ENCODE assay signal across 7 cellular contexts in the genomic region with DNA sequence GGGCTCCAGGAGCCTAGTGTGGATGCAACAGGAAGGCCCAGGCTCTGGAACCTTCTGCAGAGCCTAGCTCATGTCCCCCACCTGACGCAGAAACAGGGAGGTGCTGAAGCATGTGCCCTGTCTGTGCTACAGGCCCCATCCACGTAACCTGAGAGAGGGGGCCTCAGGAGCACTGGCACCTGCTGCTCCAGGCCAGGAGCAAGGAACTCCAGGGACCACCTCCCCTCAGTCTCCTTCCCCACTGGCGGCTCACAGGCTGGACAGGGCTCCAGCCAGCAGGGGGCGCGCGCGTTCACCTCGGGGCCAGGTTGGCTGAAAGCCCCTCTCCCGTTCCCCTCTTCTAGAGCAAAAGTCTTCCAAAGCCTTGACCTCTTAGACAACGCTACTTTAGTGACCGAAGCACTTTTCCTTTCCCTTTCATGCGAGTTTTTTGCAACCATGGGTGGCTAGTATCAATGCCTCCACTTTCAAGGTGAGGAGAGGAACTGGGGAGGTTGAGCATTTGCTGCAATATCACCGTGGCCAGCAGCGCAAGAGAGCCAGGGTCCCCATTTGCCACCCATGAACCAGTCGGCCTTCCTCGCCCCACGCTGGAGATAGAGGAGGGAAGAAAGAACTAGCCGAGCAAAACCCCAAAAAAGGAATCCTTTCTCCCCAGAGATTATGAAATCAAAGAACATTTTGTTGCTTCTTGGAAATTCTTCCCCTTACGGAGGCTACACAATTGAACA. TPM values are rescaled to one million over a fixed set of nuclear protein-coding genes. Genes with fewer than 3 reads are reported as not detected.
DNase-seq lines count a peak whose midpoint lies in the region; ATAC-seq and TF ChIP-seq lines count a peak whose summit lies in the region.

No MANE protein-coding gene starts in this region.

- ATAC-seq in WTC11 (peak; percentile 74), HG03095 (IDR thresholded peaks at IDR 0.05; ENCODE audit: unreplicated experiment) (no peak)

- H3K27me3 ChIP-seq in kidney epithelial cell (ENCODE audit: control insufficient read depth, insufficient read depth, low read length), result no peaks in the 10 kb centered on the region

- in situ Hi-C loops in GM13977 (cut with MboI; ENCODE audit: low pct_unique_long_range_greater_than_20kb, low sequenced_read_pairs, unreplicated experiment), result no loop called here

- DNase-seq in GM13977 (ENCODE audit: low spot score), result peak; percentile 89
- DNase-seq in KG1 (lab: John Stamatoyannopoulos, UW), result peak; percentile 22
- DNase-seq in WTC11 (ENCODE audit: low spot score), result peak; percentile 89
- peak; percentile 72 to 77 for DNase-seq in cardiac fibroblast (ENCODE audit: low read depth in 2 of 2)
- no peak for DNase-seq in kidney epithelial cell (ENCODE audit: low read depth)
- DNase-seq in stimulated activated CD4-positive, alpha-beta T cell treated with anti-CD3 and anti-CD28 coated beads, Interleukin-1b, Interleukin-23, amount 100 ng/mL, for 24 hours (ENCODE audit: low read depth in 4 of 4, low spot score in 1 of 4), result peak; percentile 49 to 70 (median 56)

- H3K36me3 ChIP-seq in kidney epithelial cell (ENCODE audit: control insufficient read depth, insufficient read depth, low read length), result no peaks in the 10 kb centered on the region

- CTCF ChIA-PET in WTC11 (lab: Charles Lee), result interaction anchor here (0.6 to 4.7 kb wide), 13 partner anchors 8 to 177 kb away, joined by 3 to 32 read pairs (median 5); partner anchors contain the start of gene H6PD

- H3K4me3 Mint-ChIP-seq in WTC11, result peak overlapping the region; percentile 90

- peaks cover 14% of the 10 kb centered on the region for H3K27me3 Mint-ChIP-seq in WTC11 (ENCODE audit: low read depth)

- H3K4me1 Mint-ChIP-seq in WTC11, result peaks cover 48% of the 10 kb centered on the region

- peaks cover 31% of the 10 kb centered on the region for H3K36me3 Mint-ChIP-seq in WTC11

- peak; percentile 99 for TF ChIP-seq CTCF in GM13977 (IDR thresholded peaks at IDR 0.05; ENCODE audit: extremely low read depth, insufficient read depth, missing control alignments)
- peak; percentile 96 for TF ChIP-seq CTCF in WTC11 (IDR thresholded peaks at IDR 0.05)
- TF ChIP-seq CTCF in cardiac fibroblast (IDR thresholded peaks at IDR 0.05; ENCODE audit: low read depth, low read length), result peak; percentile 93
- peak; percentile 98 for TF ChIP-seq CTCF in kidney epithelial cell (IDR thresholded peaks at IDR 0.05; ENCODE audit: insufficient read depth, low read length, poor library complexity, severe bottlenecking)

- no peaks in the 10 kb centered on the region for H3K9me3 Mint-ChIP-seq in WTC11

- H3K27ac Mint-ChIP-seq in WTC11, result peak overlapping the region; percentile 95

- POLR2A ChIA-PET in WTC11 (lab: Charles Lee), result interaction anchor here (0.5 kb wide), 2 partner anchors 19 to 389 kb away, joined by 3 to 5 read pairs; no protein-coding TSS in a partner anchor

- H3K4me3 ChIP-seq in cardiac fibroblast (replicated peaks in 1 of 2; ENCODE audit: low read depth in 2 of 2, low read length in 2 of 2) (peak overlapping the region; percentile 80 to 91), kidney epithelial cell (ENCODE audit: low read depth, low read length) (peak overlapping the region; percentile 74)

TF ChIP-seq in WTC11, 78 proteins besides CTCF, POLR2A, EP300 and RAD21 (continues in another document):
- TF ChIP-seq ATF1 (CRISPR knock-in tag; IDR thresholded peaks at IDR 0.05), result no peak
- TF ChIP-seq ZNF396 (CRISPR knock-in tag; IDR thresholded peaks at IDR 0.05; ENCODE audit: borderline replicate concordance), result no peak
- no peak for TF ChIP-seq ZNF263 (CRISPR knock-in tag; IDR thresholded peaks at IDR 0.05; ENCODE audit: low read depth)
- no peak for TF ChIP-seq TEAD1 (CRISPR knock-in tag; IDR thresholded peaks at IDR 0.05)
- no peak for TF ChIP-seq SMAD3 (CRISPR knock-in tag; IDR thresholded peaks at IDR 0.05; ENCODE audit: borderline replicate concordance)
- TF ChIP-seq JUN (CRISPR knock-in tag; IDR thresholded peaks at IDR 0.05), result no peak
- TF ChIP-seq FOXP1 (CRISPR knock-in tag; IDR thresholded peaks at IDR 0.05; ENCODE audit: borderline replicate concordance), result no peak
- no peak for TF ChIP-seq PRRX2 (CRISPR knock-in tag; IDR thresholded peaks at IDR 0.05)
- TF ChIP-seq IRF1 (CRISPR knock-in tag; IDR thresholded peaks at IDR 0.05), result no peak
- 0 out of 2 replicates have a peak, but pooled peaks have one; percentile 19 for TF ChIP-seq MYBL2 (CRISPR knock-in tag; IDR thresholded peaks at IDR 0.05)
- no peak for TF ChIP-seq MXD4 (CRISPR knock-in tag; IDR thresholded peaks at IDR 0.05; ENCODE audit: borderline replicate concordance)
- no peak for TF ChIP-seq ZNF423 (CRISPR knock-in tag; IDR thresholded peaks at IDR 0.05)
- TF ChIP-seq EMX1 (CRISPR knock-in tag; IDR thresholded peaks at IDR 0.05), result no peak
- TF ChIP-seq, protein P1, sequence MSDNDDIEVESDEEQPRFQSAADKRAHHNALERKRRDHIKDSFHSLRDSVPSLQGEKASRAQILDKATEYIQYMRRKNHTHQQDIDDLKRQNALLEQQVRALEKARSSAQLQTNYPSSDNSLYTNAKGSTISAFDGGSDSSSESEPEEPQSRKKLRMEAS (CRISPR knock-in tag; IDR thresholded peaks at IDR 0.05), result no peak
- no peak for TF ChIP-seq TP53 (CRISPR knock-in tag; IDR thresholded peaks at IDR 0.05)
- no peak for TF ChIP-seq E2F1 (CRISPR knock-in tag; IDR thresholded peaks at IDR 0.05)
- peak; percentile 49; the same call in 1 of the 2 replicates for TF ChIP-seq SP1 (CRISPR knock-in tag; conservative IDR thresholded peaks at IDR 0.05)
- peak; percentile 32; the same call in 1 of the 2 replicates for TF ChIP-seq USF1 (CRISPR knock-in tag; IDR thresholded peaks at IDR 0.05)
- TF ChIP-seq CBFB (CRISPR knock-in tag; IDR thresholded peaks at IDR 0.05; ENCODE audit: low read depth), result peak; percentile 48; the same call in 1 of the 2 replicates
- TF ChIP-seq USF2 (CRISPR knock-in tag; IDR thresholded peaks at IDR 0.05), result no peak
- TF ChIP-seq TEAD4 (CRISPR knock-in tag; IDR thresholded peaks at IDR 0.05), result no peak
- TF ChIP-seq, protein P2, sequence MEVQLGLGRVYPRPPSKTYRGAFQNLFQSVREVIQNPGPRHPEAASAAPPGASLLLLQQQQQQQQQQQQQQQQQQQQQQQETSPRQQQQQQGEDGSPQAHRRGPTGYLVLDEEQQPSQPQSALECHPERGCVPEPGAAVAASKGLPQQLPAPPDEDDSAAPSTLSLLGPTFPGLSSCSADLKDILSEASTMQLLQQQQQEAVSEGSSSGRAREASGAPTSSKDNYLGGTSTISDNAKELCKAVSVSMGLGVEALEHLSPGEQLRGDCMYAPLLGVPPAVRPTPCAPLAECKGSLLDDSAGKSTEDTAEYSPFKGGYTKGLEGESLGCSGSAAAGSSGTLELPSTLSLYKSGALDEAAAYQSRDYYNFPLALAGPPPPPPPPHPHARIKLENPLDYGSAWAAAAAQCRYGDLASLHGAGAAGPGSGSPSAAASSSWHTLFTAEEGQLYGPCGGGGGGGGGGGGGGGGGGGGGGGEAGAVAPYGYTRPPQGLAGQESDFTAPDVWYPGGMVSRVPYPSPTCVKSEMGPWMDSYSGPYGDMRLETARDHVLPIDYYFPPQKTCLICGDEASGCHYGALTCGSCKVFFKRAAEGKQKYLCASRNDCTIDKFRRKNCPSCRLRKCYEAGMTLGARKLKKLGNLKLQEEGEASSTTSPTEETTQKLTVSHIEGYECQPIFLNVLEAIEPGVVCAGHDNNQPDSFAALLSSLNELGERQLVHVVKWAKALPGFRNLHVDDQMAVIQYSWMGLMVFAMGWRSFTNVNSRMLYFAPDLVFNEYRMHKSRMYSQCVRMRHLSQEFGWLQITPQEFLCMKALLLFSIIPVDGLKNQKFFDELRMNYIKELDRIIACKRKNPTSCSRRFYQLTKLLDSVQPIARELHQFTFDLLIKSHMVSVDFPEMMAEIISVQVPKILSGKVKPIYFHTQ (CRISPR knock-in tag; IDR thresholded peaks at IDR 0.05), result no peak
- TF ChIP-seq IRF2 (CRISPR knock-in tag; IDR thresholded peaks at IDR 0.05; ENCODE audit: borderline replicate concordance, low read depth), result no peak
- TF ChIP-seq KAT7 (CRISPR knock-in tag; IDR thresholded peaks at IDR 0.05; ENCODE audit: borderline replicate concordance), result no peak
- TF ChIP-seq ZNF416 (CRISPR knock-in tag; IDR thresholded peaks at IDR 0.05), result no peak

RNA-seq across cellular contexts. Expression of gene GPR157, which starts 52.4 kb away (rescaled TPM):
- total RNA-seq in WTC11 (2021) (3.4 to 9.6 TPM (median 6.0 TPM) in 3 replicates), kidney epithelial cell (6.4 and 9.4 TPM in 2 replicates)

RNA-seq across cellular contexts. Expression of gene H6PD, which starts 53.2 kb away (rescaled TPM):
- total RNA-seq in WTC11 (2021), result 7.4 to 7.9 TPM (median 7.8 TPM) in 3 replicates
- total RNA-seq in kidney epithelial cell, result 24.4 and 26.3 TPM in 2 replicates
